In genomic region chr5:56279979-56280378, GRCh38 we compare ENCODE assay signal across 12 cellular contexts. TPM values are rescaled to one million over a fixed set of nuclear protein-coding genes. Genes with fewer than 3 reads are reported as not detected.
DNase-seq lines count a peak whose midpoint lies in the region; ATAC-seq and TF ChIP-seq lines count a peak whose summit lies in the region.
"Had no signal": no experiment of that assay in that cellular context is flagged by ENCODE, and none has a peak within 500 bp of the region (broad histone marks: within the 10 kb centered on the region; RNA-seq: fewer than 3 reads in every experiment).

No MANE protein-coding gene starts in this region.

- no peak for TF ChIP-seq POLR2A in testis (IDR thresholded peaks at IDR 0.05)

- no peaks in the 10 kb centered on the region for H4K20me1 ChIP-seq in GM23248 (ENCODE audit: insufficient read depth)

- 26 to 30% methylated on average over 2 of the region's 2 CpGs for WGBS in GM23248 (ENCODE audit: low coverage in 1 of 2, low lambda C conversion rate in 2 of 2, missing lambda C conversion rate in 2 of 2), 2 experiments
- 30 to 66% methylated on average over 2 of the region's 2 CpGs for WGBS in testis, 2 donors

- in situ Hi-C loops in GM23248 (cut with MboI) = no loop called here

- H3K27me3 ChIP-seq in GM23248 (replicated peaks; ENCODE audit: insufficient read depth) (no peaks in the 10 kb centered on the region), SJSA1 (replicated peaks) (no peaks in the 10 kb centered on the region), testis (no peaks in the 10 kb centered on the region)
- H3K27me3 ChIP-seq: transverse colon had no signal

- no peaks in the 10 kb centered on the region for H3K79me2 ChIP-seq in GM23248 (ENCODE audit: insufficient read depth)

- H3K9me3 ChIP-seq in GM23248 (ENCODE audit: low read depth) (no peaks in the 10 kb centered on the region), SJSA1 (replicated peaks) (no peaks in the 10 kb centered on the region), testis (no peaks in the 10 kb centered on the region)
- H3K9me3 ChIP-seq: transverse colon had no signal

- no peaks in the 10 kb centered on the region for H3K36me3 ChIP-seq in GM23248 (ENCODE audit: low read depth)
- no peaks in the 10 kb centered on the region for H3K36me3 ChIP-seq in SJSA1
- H3K36me3 ChIP-seq in testis (ENCODE audit: low read depth, missing control alignments) = no peaks in the 10 kb centered on the region
- H3K36me3 ChIP-seq: transverse colon had no signal

- H3K4me2 ChIP-seq in GM23248 (ENCODE audit: unreplicated experiment) = no peak overlapping the region

- no peak for TF ChIP-seq CTCF in testis (IDR thresholded peaks at IDR 0.05)

- DNase-seq in GM23248 (peak; percentile 67), SJSA1 (ENCODE audit: low read depth in 1 of 2, low spot score in 2 of 2) (peak; percentile 93 to 98), fibroblast of the conjunctiva (ENCODE audit: low read depth) (peak; percentile 62), pulmonary artery endothelial cell (ENCODE audit: low read depth, low spot score) (peak; percentile 80), testis (no peak), T-helper 9 cell (no peak)
- DNase-seq: activated effector memory CD4-positive, alpha-beta T cell treated with Interleukin-2 at 50 U/mL for 16 hours; NCI-H2081; Right ventricle myocardium superior; transverse colon had no signal

- H3K4me3 ChIP-seq in GM23248 (no peak overlapping the region), SJSA1 (no peak overlapping the region), testis (no peak overlapping the region)
- H3K4me3 ChIP-seq: transverse colon had no signal

- intact Hi-C loops in testis (cut with DNase I; ENCODE audit: low total_unique reads) = no loop called here

- H3K9ac ChIP-seq in GM23248 = no peak overlapping the region

- H3K9me2 ChIP-seq in GM23248 (ENCODE audit: insufficient read depth) = no peaks in the 10 kb centered on the region

- no peak overlapping the region for H3K27ac ChIP-seq in GM23248
- H3K27ac ChIP-seq in SJSA1 = peak overlapping the region; percentile 98
- H3K27ac ChIP-seq in testis = no peak overlapping the region
- H3K27ac ChIP-seq: transverse colon had no signal

- peaks cover 22% of the 10 kb centered on the region for H3F3A ChIP-seq in GM23248 (ENCODE audit: insufficient read depth)

- no peak for ATAC-seq in HG03097 (IDR thresholded peaks at IDR 0.05; ENCODE audit: low FRiP score, unreplicated experiment)
- no peak for ATAC-seq in GM19328 (IDR thresholded peaks at IDR 0.05; ENCODE audit: unreplicated experiment)

- H3K4me1 ChIP-seq in GM23248 (ENCODE audit: insufficient read depth) (peaks cover 37% of the 10 kb centered on the region), SJSA1 (replicated peaks) (peaks cover 65% of the 10 kb centered on the region), testis (no peaks in the 10 kb centered on the region)

- H2AFZ ChIP-seq in GM23248 = no peak overlapping the region

RNA-seq across cellular contexts. Expression of gene ANKRD55, which starts 46.8 kb away (rescaled TPM):
- not detected in 2 replicates for total RNA-seq in GM23248 (2014; rRNA removed; shearing (Covaris generic))
- polyA plus RNA-seq in GM23248 (2016; fragmentation: Nextera tagmentation; extraction: Ambion mirVana) = not detected in 2 replicates
- total RNA-seq in SJSA1 (2014; rRNA removed; shearing (Covaris generic)) = not detected in 2 replicates
- total RNA-seq in pulmonary artery endothelial cell = 0.33 and 0.74 TPM in 2 replicates
- 1 to 10 TPM; 6.1 to 6.2 TPM for total RNA-seq in testis
- polyA plus RNA-seq in testis (ENCODE audit: insufficient read depth, low read depth, low replicate concordance) = 28.1 TPM
- total RNA-seq: Right ventricle myocardium superior had no signal

Comparison
In these comparisons a context has a peak if more than half of its experiments do, and no peak if none do; other contexts are left out.
1. DNase-seq: peak in GM23248 (single experiment), SJSA1 (2 of 2), fibroblast of the conjunctiva (single experiment) and pulmonary artery endothelial cell (single experiment); none in testis (single experiment) and T-helper 9 cell (single experiment).